In genomic region chr2:12809526-12809925, GRCh38 we compare ENCODE assay signal across 24 cellular contexts.
A peak's percentile ranks its signal among the peaks of the same experiment; 100 is the strongest.
DNase-seq lines count a peak whose midpoint lies in the region; ATAC-seq, FAIRE-seq and TF ChIP-seq lines count a peak whose summit lies in the region.
"Had no signal": no experiment of that assay in that cellular context is flagged by ENCODE, and none has a peak within 500 bp of the region (broad histone marks: within the 10 kb centered on the region; RNA-seq: fewer than 3 reads in every experiment).

No MANE protein-coding gene starts in this region.

- no peak for TF ChIP-seq POLR2A in gastrocnemius medialis (IDR thresholded peaks at IDR 0.05)

- H4K20me1 ChIP-seq in BLaER1 treated with 17β-estradiol and CSF1 and Interleukin-3, amounts not matched to agents 10 nM and 100 nM = no peaks in the 10 kb centered on the region
- H4K20me1 ChIP-seq: BLaER1 had no signal

- intact Hi-C loops in kidney (cut with DNase I) = no loop called here
- intact Hi-C loops in gastrocnemius medialis (cut with DNase I; ENCODE audit: low total_unique reads) = no loop called here

- TF ChIP-seq CTCF in epithelial cell of esophagus (IDR thresholded peaks at IDR 0.05; ENCODE audit: insufficient read depth, low read depth, low read length, missing control alignments) (no peak), kidney (IDR thresholded peaks at IDR 0.05; ENCODE audit: borderline replicate concordance, extremely low read depth, insufficient read depth) (no peak), gastrocnemius medialis (IDR thresholded peaks at IDR 0.05 in 4 of 5, conservative IDR thresholded peaks at IDR 0.05 in 1 of 5) (no peak)

- in situ Hi-C loops in gastrocnemius medialis (cut with MboI; ENCODE audit: low sequenced_read_pairs in 4 of 4) = no loop called here

- H3K9ac ChIP-seq in BLaER1 treated with 17β-estradiol and CSF1 and Interleukin-3, amounts not matched to agents 10 nM and 100 nM = no peak overlapping the region; a peak in 1 of 22 replicates
- H3K9ac ChIP-seq in kidney (ENCODE audit: low read length in 2 of 2) = no peak overlapping the region
- H3K9ac ChIP-seq: BLaER1 had no signal

- no peaks in the 10 kb centered on the region for H3K36me3 ChIP-seq in BLaER1 treated with 17β-estradiol and CSF1 and Interleukin-3, amounts not matched to agents 10 nM and 100 nM
- no peaks in the 10 kb centered on the region for H3K36me3 ChIP-seq in kidney (ENCODE audit: control insufficient read depth in 1 of 2, insufficient read depth in 2 of 2, low read length in 2 of 2)
- H3K36me3 ChIP-seq in gastrocnemius medialis = no peaks in the 10 kb centered on the region
- H3K36me3 ChIP-seq: BLaER1, SJCRH30 had no signal

- H3K4me1 ChIP-seq in BLaER1 treated with 17β-estradiol and CSF1 and Interleukin-3, amounts not matched to agents 10 nM and 100 nM = peaks cover 0 to 35% (median 24%) of the 10 kb centered on the region in 10 experiments; a peak in 17 of 20 replicates
- peaks cover 4 to 12% of the 10 kb centered on the region in 2 donors for H3K4me1 ChIP-seq in kidney (ENCODE audit: control insufficient read depth in 1 of 2, insufficient read depth in 1 of 2, low read depth in 1 of 2, low read length in 2 of 2)
- peaks cover 0 to 28% of the 10 kb centered on the region in 2 donors for H3K4me1 ChIP-seq in gastrocnemius medialis
- H3K4me1 ChIP-seq: A549, BLaER1, Caco-2 had no signal

- FAIRE-seq in kidney (lab: Jason Lieb, UNC) = no peak
- FAIRE-seq: A549, astrocyte, TTC549 had no signal

- DNase-seq in epithelial cell of esophagus (ENCODE audit: low read depth) = peak; percentile 17
- DNase-seq in kidney = peak; percentile 29
- DNase-seq in gastrocnemius medialis = no peak
- no peak for DNase-seq in SW 1271 (lab: John Stamatoyannopoulos, UW)
- DNase-seq in dedifferentiated amniotic fluid mesenchymal stem cell (ENCODE audit: extremely low spot score) = no peak
- no peak for DNase-seq in activated CD8-positive, alpha-beta memory T cell treated with anti-CD3 and anti-CD28 coated beads, Interleukin-2, amount 50 U/mL, for 48 hours
- DNase-seq in SHP77 (lab: John Stamatoyannopoulos, UW) = no peak
- DNase-seq: activated CD4-positive, alpha-beta T cell treated with anti-CD3 and anti-CD28 coated beads for 36 hours; activated naive CD4-positive, alpha-beta T cell treated with anti-CD3 and anti-CD28 coated beads, Interleukin-2, amount 50 U/mL, for 16 hours; Caco-2; cerebellar nuclear complex; effector CD4-positive, alpha-beta T cell; H9; NCI-H1105 treated with DMSO at 0.1 percent for 48 hours; NCI-H2081 treated with DMSO at 0.1 percent for 48 hours; NCI-H446; SJCRH30; T-helper 1 cell; trophoblast cell had no signal

- peak overlapping the region in 9 of 11 experiments; percentile 54 to 83 (median 70); a peak in 17 of 22 replicates for H3K27ac ChIP-seq in BLaER1 treated with 17β-estradiol and CSF1 and Interleukin-3, amounts not matched to agents 10 nM and 100 nM
- H3K27ac ChIP-seq in kidney (ENCODE audit: low read depth in 2 of 2, low read length in 2 of 2) = no peak overlapping the region
- H3K27ac ChIP-seq in gastrocnemius medialis = peak overlapping the region; percentile 12 to 66 (median 47)
- H3K27ac ChIP-seq: A549, BLaER1, SJCRH30 had no signal

- no peaks in the 10 kb centered on the region; a peak in 1 of 22 replicates for H3K9me3 ChIP-seq in BLaER1 treated with 17β-estradiol and CSF1 and Interleukin-3, amounts not matched to agents 10 nM and 100 nM (replicated peaks in 1 of 11)
- H3K9me3 ChIP-seq in kidney (ENCODE audit: control insufficient read depth in 1 of 2, low read length in 2 of 2) (no peaks in the 10 kb centered on the region), gastrocnemius medialis (no peaks in the 10 kb centered on the region)
- H3K9me3 ChIP-seq: A549, BLaER1, Caco-2, SJCRH30 had no signal

- peak in 1 of 2 donors; percentile 38 for ATAC-seq in gastrocnemius medialis
- ATAC-seq: A549; activated CD4-positive, alpha-beta T cell treated with anti-CD3 and anti-CD28 coated beads for 36 hours had no signal

- H3K4me3 ChIP-seq in BLaER1 treated with 17β-estradiol and CSF1 and Interleukin-3, amounts not matched to agents 10 nM and 100 nM = no peak overlapping the region
- no peak overlapping the region for H3K4me3 ChIP-seq in epithelial cell of esophagus (ENCODE audit: low read length)
- H3K4me3 ChIP-seq in kidney (ENCODE audit: low read length in 2 of 2) = no peak overlapping the region
- no peak overlapping the region for H3K4me3 ChIP-seq in gastrocnemius medialis
- H3K4me3 ChIP-seq: A549, BLaER1, SJCRH30 had no signal

- peak overlapping the region in 7 of 11 experiments; percentile 5 to 75 (median 42); a peak in 12 of 22 replicates for H3K4me2 ChIP-seq in BLaER1 treated with 17β-estradiol and CSF1 and Interleukin-3, amounts not matched to agents 10 nM and 100 nM
- H3K4me2 ChIP-seq: A549, BLaER1 had no signal

- H3K27me3 ChIP-seq in BLaER1 treated with 17β-estradiol and CSF1 and Interleukin-3, amounts not matched to agents 10 nM and 100 nM = no peaks in the 10 kb centered on the region
- no peaks in the 10 kb centered on the region for H3K27me3 ChIP-seq in gastrocnemius medialis
- H3K27me3 ChIP-seq: BLaER1, SJCRH30 had no signal

Comparison
In these comparisons a context has a peak if more than half of its experiments do, and no peak if none do; other contexts are left out.
1. H3K27ac ChIP-seq: peak in BLaER1 treated with 17β-estradiol and CSF1 and Interleukin-3, amounts not matched to agents 10 nM and 100 nM (9 of 11) and gastrocnemius medialis (4 of 4); none in kidney (0 of 2).
2. DNase-seq: peak in epithelial cell of esophagus (single experiment) and kidney (single experiment); none in gastrocnemius medialis (0 of 2), SW 1271 (0 of 2), dedifferentiated amniotic fluid mesenchymal stem cell (single experiment), activated CD8-positive, alpha-beta memory T cell treated with anti-CD3 and anti-CD28 coated beads, Interleukin-2, amount 50 U/mL, for 48 hours (single experiment) and SHP77 (0 of 2).